8 cellular contexts compared by ENCODE assay signal in genomic region chr16:1942810-1943726, GRCh38. TPM values are rescaled to one million over a fixed set of nuclear protein-coding genes. Genes with fewer than 3 reads are reported as not detected.
DNase-seq lines count a peak whose midpoint lies in the region; ATAC-seq and TF ChIP-seq lines count a peak whose summit lies in the region.

TSS of gene MSRB1 (minus strand) at chr16:1943199. CDS start at chr16:1943156, 43 bp downstream.

- peak; percentile 82 for TF ChIP-seq POLR2A in GM15510 (IDR thresholded peaks at IDR 0.05; ENCODE audit: borderline replicate concordance, extremely low read depth, insufficient read length)
- TF ChIP-seq POLR2A in uterus (IDR thresholded peaks at IDR 0.05) = peak; percentile 80 to 91

- intact Hi-C loops in left ventricle myocardium inferior (cut with micrococcal nuclease) (no loop called here), uterus (cut with DNase I; ENCODE audit: low total_unique reads) (no loop called here)

- H3K27ac ChIP-seq in angular gyrus (ENCODE audit: low read depth, low read length) (peak within 1 kb of the TSS; percentile 67), left ventricle myocardium inferior (replicated peaks) (peak within 1 kb of the TSS; percentile 82), uterus (peak within 1 kb of the TSS; percentile 59 to 81)

- H3K27me3 ChIP-seq in left ventricle myocardium inferior (ENCODE audit: low read depth) = no peaks in the 10 kb centered on the region
- no peaks in the 10 kb centered on the region for H3K27me3 ChIP-seq in uterus

- H3K4me3 ChIP-seq in left ventricle myocardium inferior = peak within 1 kb of the TSS; percentile 77
- peak within 1 kb of the TSS; percentile 88 to 99 for H3K4me3 ChIP-seq in uterus

- H3K9me3 ChIP-seq in left ventricle myocardium inferior (replicated peaks) (no peaks in the 10 kb centered on the region), uterus (no peaks in the 10 kb centered on the region)

- DNase-seq in NCI-H187 (lab: John Stamatoyannopoulos, UW) = peak; percentile 99 to 100
- DNase-seq in T-helper 2 cell = peak; percentile 98 to 100 (median 99)
- peak; percentile 100 for DNase-seq in left ventricle myocardium inferior
- DNase-seq in pulmonary artery endothelial cell (ENCODE audit: low read depth, low spot score) = peak; percentile 92
- peak; percentile 99 to 100 for DNase-seq in uterus

- H3K4me1 ChIP-seq in left ventricle myocardium inferior = peaks cover 40% of the 10 kb centered on the region
- H3K4me1 ChIP-seq in uterus = peaks cover 0 to 5% of the 10 kb centered on the region in 2 donors

- no peak for TF ChIP-seq CTCF in left ventricle myocardium inferior (IDR thresholded peaks at IDR 0.05; ENCODE audit: borderline replicate concordance)
- peak in 1 of 4 experiments; percentile 33 for TF ChIP-seq CTCF in uterus (IDR thresholded peaks at IDR 0.05)

- ATAC-seq in HG02938 (IDR thresholded peaks at IDR 0.05; ENCODE audit: unreplicated experiment) = peak; percentile 87

- H3K36me3 ChIP-seq in left ventricle myocardium inferior = peaks cover 33% of the 10 kb centered on the region
- no peaks in the 10 kb centered on the region for H3K36me3 ChIP-seq in uterus

RNA-seq across cellular contexts. Expression of gene MSRB1, which starts in this region (rescaled TPM):
- 32.7 TPM for total RNA-seq in left ventricle myocardium inferior
- total RNA-seq in pulmonary artery endothelial cell = 10.9 and 11.1 TPM in 2 replicates
- total RNA-seq in uterus = 10 to 100 TPM in 2 of 4 donors, 1 to 10 TPM in 2; 5.6 to 21.2 (median 11.9) TPM

Comparison
In these comparisons a context has a peak if more than half of its experiments do, and no peak if none do; other contexts are left out.
1. Peak in every context shown above with its lines: DNase-seq, ATAC-seq, H3K4me3 ChIP-seq and H3K27ac ChIP-seq.